8 cellular contexts compared by ENCODE assay signal in genomic region chr17:17305282-17305801, GRCh38. TPM values are rescaled to one million over a fixed set of nuclear protein-coding genes. Genes with fewer than 3 reads are reported as not detected.
A peak's percentile ranks its signal among the peaks of the same experiment; 100 is the strongest.
DNase-seq lines count a peak whose midpoint lies in the region; ATAC-seq and TF ChIP-seq lines count a peak whose summit lies in the region.

No MANE protein-coding gene starts in this region.

- ATAC-seq in HG02970 (IDR thresholded peaks at IDR 0.05; ENCODE audit: low FRiP score, unreplicated experiment): peak; percentile 58

- peaks cover 10% of the 10 kb centered on the region for H3K36me3 Mint-ChIP-seq in mesothelial cell of epicardium

- no peaks in the 10 kb centered on the region for H3K36me3 ChIP-seq in cardiac muscle cell
- H3K36me3 ChIP-seq in sigmoid colon: peaks cover 0 to 17% (median 2%) of the 10 kb centered on the region in 4 donors

- peak overlapping the region; percentile 44 for H3K4me3 Mint-ChIP-seq in mesothelial cell of epicardium

- peak overlapping the region; percentile 21 for H3K27ac Mint-ChIP-seq in mesothelial cell of epicardium

- H3K4me1 ChIP-seq in cardiac muscle cell (ENCODE audit: low read depth): peaks cover 13% of the 10 kb centered on the region
- peaks cover 0 to 25% (median 12%) of the 10 kb centered on the region in 4 donors for H3K4me1 ChIP-seq in sigmoid colon

- intact Hi-C loops in cardiac septum (cut with DNase I): loop anchor here (10.0 kb wide), 1 partner anchor 301 kb away; no protein-coding TSS in a partner anchor
- intact Hi-C loops in sigmoid colon (cut with DNase I): loop anchor here (10.0 kb wide), 1 partner anchor 161 kb away; no protein-coding TSS in a partner anchor

- peak; percentile 7 to 36 for DNase-seq in cardiac muscle cell (ENCODE audit: low read depth in 1 of 2, low spot score in 1 of 2)
- DNase-seq in cardiac septum (ENCODE audit: low spot score): no peak
- peak; percentile 63 for DNase-seq in NOMO-1 treated with DMSO at 0.1 percent for 48 hours (lab: John Stamatoyannopoulos, UW; ENCODE audit: unreplicated experiment)
- DNase-seq in activated T-cell treated with anti-CD3 and anti-CD28 coated beads for 24 hours (ENCODE audit: low read depth): peak; percentile 37
- DNase-seq in mesothelial cell of epicardium (ENCODE audit: low spot score in 2 of 2, unreplicated experiment in 2 of 2): no peak
- no peak for DNase-seq in sigmoid colon
- no peak for DNase-seq in kidney glomerular epithelial cell (lab: John Stamatoyannopoulos, UW)

- H3K27me3 ChIP-seq in cardiac muscle cell (no peaks in the 10 kb centered on the region), sigmoid colon (no peaks in the 10 kb centered on the region)

- H3K9me3 Mint-ChIP-seq in mesothelial cell of epicardium: no peaks in the 10 kb centered on the region

- no peak for TF ChIP-seq EP300 in sigmoid colon (IDR thresholded peaks at IDR 0.05)

- TF ChIP-seq CTCF in cardiac muscle cell (IDR thresholded peaks at IDR 0.05; ENCODE audit: low read depth, low read length) (no peak), mesothelial cell of epicardium (IDR thresholded peaks at IDR 0.05; ENCODE audit: unreplicated experiment) (no peak), sigmoid colon (IDR thresholded peaks at IDR 0.05) (no peak)

- WGBS in sigmoid colon, 2 donors: 36 to 55% methylated on average over 8 of the region's 8 CpGs

- H3K9me3 ChIP-seq in cardiac muscle cell (ENCODE audit: low read depth): no peaks in the 10 kb centered on the region
- H3K9me3 ChIP-seq in sigmoid colon: no peaks in the 10 kb centered on the region

- no peak for TF ChIP-seq POLR2A in sigmoid colon (IDR thresholded peaks at IDR 0.05)

- H3K27ac ChIP-seq in cardiac muscle cell (peak overlapping the region; percentile 1), sigmoid colon (no peak overlapping the region)

- peaks cover 4% of the 10 kb centered on the region for H3K27me3 Mint-ChIP-seq in mesothelial cell of epicardium (ENCODE audit: low read depth)

- H3K4me1 Mint-ChIP-seq in mesothelial cell of epicardium: peaks cover 13% of the 10 kb centered on the region

- H3K4me3 ChIP-seq in cardiac muscle cell (no peak overlapping the region), sigmoid colon (no peak overlapping the region)

RNA-seq across cellular contexts. Expression of gene NT5M, which starts 2.2 kb away (rescaled TPM):
- total RNA-seq in cardiac muscle cell (38.5 and 52.8 TPM in 2 replicates), cardiac septum (7.5 TPM), mesothelial cell of epicardium (4.6 to 7.2 TPM (median 7.1 TPM) in 3 replicates), sigmoid colon (1 to 10 TPM; 4.3 to 5.8 (median 5.5) TPM)
- polyA plus RNA-seq in cardiac muscle cell (32.9 and 57.5 TPM in 2 replicates), sigmoid colon (1 to 10 TPM in 2 of 3 donors, under 1 TPM in 1; 0.92 to 4.2 (median 1.9) TPM)

RNA-seq across cellular contexts. Expression of gene COPS3, which starts 24.3 kb away (rescaled TPM):
- total RNA-seq in cardiac muscle cell: 51.1 and 67.8 TPM in 2 replicates
- 98.4 and 123 TPM in 2 replicates for polyA plus RNA-seq in cardiac muscle cell
- total RNA-seq in cardiac septum: 64.0 TPM
- total RNA-seq in mesothelial cell of epicardium: 57.8 to 65.0 TPM (median 63.5 TPM) in 3 replicates
- total RNA-seq in sigmoid colon: 100 to 1,000 TPM in 1 of 4 donors, 10 to 100 TPM in 3; 56.8 to 105 (median 72.7) TPM
- 10 to 100 TPM; 44.6 to 50.5 (median 48.3) TPM for polyA plus RNA-seq in sigmoid colon

Comparison
In these comparisons a context has a peak if more than half of its experiments do, and no peak if none do; other contexts are left out.
1. DNase-seq: peak in cardiac muscle cell (2 of 2), NOMO-1 treated with DMSO at 0.1 percent for 48 hours (single experiment) and activated T-cell treated with anti-CD3 and anti-CD28 coated beads for 24 hours (single experiment); none in cardiac septum (single experiment), mesothelial cell of epicardium (0 of 2), sigmoid colon (single experiment) and kidney glomerular epithelial cell (single experiment).